In the genomic region with DNA sequence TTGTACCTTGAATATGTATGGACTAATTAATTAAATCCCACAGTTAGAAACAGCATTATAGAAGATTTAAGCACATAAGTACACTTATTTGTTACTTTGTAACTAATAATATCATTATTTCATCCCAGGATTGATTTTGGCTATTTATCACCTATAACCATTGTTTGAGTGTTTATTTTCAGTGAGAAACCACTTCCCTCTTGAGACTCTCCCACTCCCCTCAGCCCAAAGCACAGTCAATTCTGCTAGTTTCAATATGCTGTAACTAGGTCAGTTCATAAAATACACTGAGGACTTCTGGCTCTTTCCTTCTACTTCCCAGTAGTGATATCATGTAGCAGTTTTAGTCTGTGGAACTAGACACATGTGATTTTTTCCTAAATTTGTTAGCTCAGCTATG, we compare ENCODE assay signal across 11 cellular contexts. TPM values are rescaled to one million over a fixed set of nuclear protein-coding genes. Genes with fewer than 3 reads are reported as not detected.
A peak's percentile ranks its signal among the peaks of the same experiment; 100 is the strongest.
DNase-seq lines count a peak whose midpoint lies in the region; ATAC-seq and TF ChIP-seq lines count a peak whose summit lies in the region.
"Had no signal": no experiment of that assay in that cellular context is flagged by ENCODE, and none has a peak within 500 bp of the region (broad histone marks: within the 10 kb centered on the region; RNA-seq: fewer than 3 reads in every experiment).

No MANE protein-coding gene starts in this region.

- H3K27ac ChIP-seq in MM.1S (ENCODE audit: low read length): peak overlapping the region; percentile 21; the same call in 1 of the 2 replicates

- peaks cover 31% of the 10 kb centered on the region for H3K4me1 ChIP-seq in MM.1S (ENCODE audit: low read length)

- DNase-seq in activated CD4-positive, alpha-beta memory T cell treated with anti-CD3 and anti-CD28 coated beads, Interleukin-2, amount 10 ng/mL, durations not matched to agents 7 days and 5 days: no peak
- no peak for DNase-seq in activated CD4-positive, alpha-beta memory T cell treated with anti-CD3 and anti-CD28 coated beads for 36 hours
- DNase-seq in MM.1S: no peak
- DNase-seq in natural killer cell: no peak
- DNase-seq in head of caudate nucleus: no peak
- no peak for DNase-seq in stimulated activated naive CD4-positive, alpha-beta T cell treated with Interleukin-2 at 50 U/mL for 16 hours (lab: John Stamatoyannopoulos, UW)
- no peak for DNase-seq in cortex of kidney (lab: John Stamatoyannopoulos, UW)
- DNase-seq: activated CD4-positive, CD25-positive, alpha-beta regulatory T cell treated with anti-CD3 and anti-CD28 coated beads, Interleukin-2, amount 50 U/mL, for 72 hours; activated naive CD8-positive, alpha-beta T cell treated with anti-CD3 and anti-CD28 coated beads, Interleukin-2, amount 50 U/mL, for 24 hours had no signal

- intact Hi-C loops in activated CD4-positive, alpha-beta memory T cell treated with anti-CD3 and anti-CD28 coated beads for 36 hours (cut with micrococcal nuclease): loop anchor here (1.0 kb wide), 1 partner anchor 281 kb away; no protein-coding TSS in a partner anchor
- intact Hi-C loops in natural killer cell (cut with micrococcal nuclease) (loop anchor here (1.0 kb wide), 1 partner anchor 281 kb away; no protein-coding TSS in a partner anchor), head of caudate nucleus (cut with DNase I) (no loop called here)

- TF ChIP-seq CTCF in MM.1S (IDR thresholded peaks at IDR 0.05; ENCODE audit: low read length) (no peak), natural killer cell (IDR thresholded peaks at IDR 0.05) (no peak)

- POLR2A ChIA-PET in activated CD4-positive, alpha-beta memory T cell treated with anti-CD3 and anti-CD28 coated beads, Interleukin-2, amount 10 ng/mL, durations not matched to agents 7 days and 5 days (lab: Charles Lee): interaction anchor here (1.3 to 1.5 kb wide), 2 partner anchors 16 to 279 kb away, joined by 3 to 8 read pairs; partner anchors contain the start of genes GEMIN8, OFD1 and TRAPPC2
- POLR2A ChIA-PET in activated CD4-positive, alpha-beta memory T cell treated with anti-CD3 and anti-CD28 coated beads for 36 hours (lab: Charles Lee): no interaction called here

- H3F3A ChIP-seq in MM.1S (ENCODE audit: insufficient read depth, low read length): peaks cover 12% of the 10 kb centered on the region; the same call in 1 of the 2 replicates

- CTCF ChIA-PET in activated CD4-positive, alpha-beta memory T cell treated with anti-CD3 and anti-CD28 coated beads, Interleukin-2, amount 10 ng/mL, durations not matched to agents 7 days and 5 days (lab: Charles Lee): interaction anchor here (1.2 to 3.8 kb wide), 4 partner anchors 10 to 277 kb away, joined by 3 to 18 read pairs (median 4); partner anchors contain the start of genes OFD1 and TRAPPC2
- CTCF ChIA-PET in activated CD4-positive, alpha-beta memory T cell treated with anti-CD3 and anti-CD28 coated beads for 36 hours (lab: Charles Lee): interaction anchor here (0.6 to 2.9 kb wide), 8 partner anchors 16 to 1139 kb away, joined by 3 to 8 read pairs (median 3); partner anchors contain the start of genes OFD1 and TRAPPC2

- H3K36me3 ChIP-seq in MM.1S (replicated peaks; ENCODE audit: insufficient read depth, low read length): no peaks in the 10 kb centered on the region; the same call in 1 of the 2 replicates

- H3K4me1 Mint-ChIP-seq in activated CD4-positive, alpha-beta memory T cell treated with anti-CD3 and anti-CD28 coated beads, Interleukin-2, amount 10 ng/mL, durations not matched to agents 7 days and 5 days: peaks cover 38% of the 10 kb centered on the region
- peaks cover 40% of the 10 kb centered on the region for H3K4me1 Mint-ChIP-seq in activated CD4-positive, alpha-beta memory T cell treated with anti-CD3 and anti-CD28 coated beads for 36 hours (ENCODE audit: low read depth)
- H3K4me1 Mint-ChIP-seq in natural killer cell: peaks cover 23 to 42% of the 10 kb centered on the region in 2 donors

- no peak overlapping the region for H2AFZ ChIP-seq in MM.1S (ENCODE audit: low read length)

- no peak overlapping the region; the same call in 1 of the 2 replicates for H3K9ac ChIP-seq in MM.1S (ENCODE audit: low read length)

- H3K9me3 ChIP-seq in MM.1S (replicated peaks; ENCODE audit: insufficient read depth, low read length): no peaks in the 10 kb centered on the region

- no peaks in the 10 kb centered on the region for H4K20me1 ChIP-seq in MM.1S (ENCODE audit: insufficient read depth, low read length)

- H3K9me3 Mint-ChIP-seq in activated CD4-positive, alpha-beta memory T cell treated with anti-CD3 and anti-CD28 coated beads, Interleukin-2, amount 10 ng/mL, durations not matched to agents 7 days and 5 days: no peaks in the 10 kb centered on the region
- H3K9me3 Mint-ChIP-seq in activated CD4-positive, alpha-beta memory T cell treated with anti-CD3 and anti-CD28 coated beads for 36 hours: no peaks in the 10 kb centered on the region
- H3K9me3 Mint-ChIP-seq in natural killer cell: no peaks in the 10 kb centered on the region
- H3K9me3 Mint-ChIP-seq: activated naive CD8-positive, alpha-beta T cell treated with anti-CD3 and anti-CD28 coated beads, Interleukin-2, amount 50 U/mL, for 24 hours had no signal

- ATAC-seq in GM21576 (IDR thresholded peaks at IDR 0.05; ENCODE audit: unreplicated experiment) (peak; percentile 38), natural killer cell (peak in 1 of 3 donors; percentile 49)
- ATAC-seq: activated naive CD8-positive, alpha-beta T cell treated with anti-CD3 and anti-CD28 coated beads, Interleukin-2, amount 50 U/mL, for 24 hours had no signal

- no peaks in the 10 kb centered on the region for H3K27me3 Mint-ChIP-seq in activated CD4-positive, alpha-beta memory T cell treated with anti-CD3 and anti-CD28 coated beads, Interleukin-2, amount 10 ng/mL, durations not matched to agents 7 days and 5 days
- no peaks in the 10 kb centered on the region for H3K27me3 Mint-ChIP-seq in activated CD4-positive, alpha-beta memory T cell treated with anti-CD3 and anti-CD28 coated beads for 36 hours
- no peaks in the 10 kb centered on the region for H3K27me3 Mint-ChIP-seq in natural killer cell (ENCODE audit: low read depth in 2 of 2)
- H3K27me3 Mint-ChIP-seq: activated naive CD8-positive, alpha-beta T cell treated with anti-CD3 and anti-CD28 coated beads, Interleukin-2, amount 50 U/mL, for 24 hours had no signal

- H3K9me2 ChIP-seq in MM.1S (replicated peaks; ENCODE audit: insufficient read depth, low read length): no peaks in the 10 kb centered on the region

- H3K27ac Mint-ChIP-seq in activated CD4-positive, alpha-beta memory T cell treated with anti-CD3 and anti-CD28 coated beads, Interleukin-2, amount 10 ng/mL, durations not matched to agents 7 days and 5 days: peak overlapping the region; percentile 56
- H3K27ac Mint-ChIP-seq in activated CD4-positive, alpha-beta memory T cell treated with anti-CD3 and anti-CD28 coated beads for 36 hours: no peak overlapping the region
- H3K27ac Mint-ChIP-seq in natural killer cell: peak overlapping the region; percentile 68 to 77

- peak overlapping the region; percentile 15; the same call in 1 of the 2 replicates for H3K4me2 ChIP-seq in MM.1S (ENCODE audit: low read depth, low read length)

- no peak overlapping the region for H3K4me3 ChIP-seq in MM.1S (ENCODE audit: low read length)
- H3K4me3 ChIP-seq: K562 had no signal

- H3K79me2 ChIP-seq in MM.1S (ENCODE audit: low read length): no peaks in the 10 kb centered on the region

- H3K27me3 ChIP-seq in MM.1S (replicated peaks; ENCODE audit: insufficient read depth, low read length): no peaks in the 10 kb centered on the region

- H3K4me3 Mint-ChIP-seq in activated CD4-positive, alpha-beta memory T cell treated with anti-CD3 and anti-CD28 coated beads, Interleukin-2, amount 10 ng/mL, durations not matched to agents 7 days and 5 days: no peak overlapping the region
- H3K4me3 Mint-ChIP-seq in activated CD4-positive, alpha-beta memory T cell treated with anti-CD3 and anti-CD28 coated beads for 36 hours: no peak overlapping the region
- no peak overlapping the region for H3K4me3 Mint-ChIP-seq in natural killer cell
- H3K4me3 Mint-ChIP-seq: activated naive CD8-positive, alpha-beta T cell treated with anti-CD3 and anti-CD28 coated beads, Interleukin-2, amount 50 U/mL, for 24 hours had no signal

- H3K36me3 Mint-ChIP-seq in activated CD4-positive, alpha-beta memory T cell treated with anti-CD3 and anti-CD28 coated beads, Interleukin-2, amount 10 ng/mL, durations not matched to agents 7 days and 5 days (ENCODE audit: low read depth): peaks cover 42% of the 10 kb centered on the region
- peaks cover 24% of the 10 kb centered on the region for H3K36me3 Mint-ChIP-seq in activated CD4-positive, alpha-beta memory T cell treated with anti-CD3 and anti-CD28 coated beads for 36 hours
- peaks cover 12% of the 10 kb centered on the region for H3K36me3 Mint-ChIP-seq in natural killer cell

RNA-seq across cellular contexts. Expression of gene OFD1, which starts 16.3 kb away (rescaled TPM):
- total RNA-seq in activated CD4-positive, alpha-beta memory T cell treated with anti-CD3 and anti-CD28 coated beads, Interleukin-2, amount 10 ng/mL, durations not matched to agents 7 days and 5 days: 10 to 100 TPM; 41.3 to 47.3 TPM
- 10 to 100 TPM; 24.5 to 30.9 TPM for total RNA-seq in activated CD4-positive, alpha-beta memory T cell treated with anti-CD3 and anti-CD28 coated beads for 36 hours
- 10 to 100 TPM; 62.8 to 77.6 (median 74.9) TPM for total RNA-seq in natural killer cell

RNA-seq across cellular contexts. Expression of gene TRAPPC2, which starts 16.4 kb away (rescaled TPM):
- total RNA-seq in activated CD4-positive, alpha-beta memory T cell treated with anti-CD3 and anti-CD28 coated beads, Interleukin-2, amount 10 ng/mL, durations not matched to agents 7 days and 5 days: 10 to 100 TPM; 21.0 to 22.6 TPM
- total RNA-seq in activated CD4-positive, alpha-beta memory T cell treated with anti-CD3 and anti-CD28 coated beads for 36 hours: 10 to 100 TPM; 14.1 to 16.1 TPM
- 10 to 100 TPM; 24.2 to 63.3 (median 42.4) TPM for total RNA-seq in natural killer cell
